In the genomic region with DNA sequence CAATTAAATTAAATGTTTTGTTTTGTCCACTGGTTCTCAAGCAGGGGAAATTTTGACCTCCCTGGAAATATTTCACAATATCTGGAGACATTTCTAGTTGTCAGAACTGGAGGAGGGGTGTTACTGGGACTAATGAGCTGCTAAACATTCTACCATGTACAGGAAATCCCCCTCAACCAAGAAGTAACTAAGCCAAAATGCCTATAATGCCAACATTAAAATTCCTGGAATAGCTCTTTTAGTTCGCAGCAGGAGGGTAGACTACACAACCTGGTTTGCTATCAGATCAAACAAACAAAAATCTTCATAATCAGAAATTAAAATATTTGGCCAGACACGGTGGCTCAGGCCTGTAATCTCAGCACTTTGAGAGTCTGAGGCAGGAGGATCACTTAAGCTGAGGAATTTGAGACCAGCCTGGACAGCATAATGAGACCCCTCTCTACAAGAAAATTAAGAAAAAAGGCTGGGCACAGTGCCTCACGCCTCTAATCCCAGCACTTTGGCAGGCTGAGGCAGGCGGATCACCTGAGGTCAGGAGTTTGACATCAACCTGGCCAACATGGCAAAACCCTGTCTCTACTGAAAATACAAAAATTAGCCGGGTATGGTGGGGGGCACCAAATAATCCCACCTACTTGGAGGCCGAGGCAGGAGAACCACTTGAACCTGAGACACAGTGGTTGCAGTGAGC, we compare ENCODE assay signal across 17 cellular contexts. TPM values are rescaled to one million over a fixed set of nuclear protein-coding genes. Genes with fewer than 3 reads are reported as not detected.
DNase-seq lines count a peak whose midpoint lies in the region; ATAC-seq and TF ChIP-seq lines count a peak whose summit lies in the region.
"Had no signal": no experiment of that assay in that cellular context is flagged by ENCODE, and none has a peak within 500 bp of the region (broad histone marks: within the 10 kb centered on the region; RNA-seq: fewer than 3 reads in every experiment).

No MANE protein-coding gene starts in this region.

- no peak overlapping the region for H2AFZ ChIP-seq in fibroblast of lung (ENCODE audit: low read length)

- peaks cover 3% of the 10 kb centered on the region for H3K4me1 ChIP-seq in fibroblast of lung (ENCODE audit: control insufficient read depth, extremely low read depth, insufficient read depth, low read length)
- H3K4me1 ChIP-seq: adrenal gland had no signal

- ATAC-seq in omental fat pad (ENCODE audit: low FRiP score) = peak; percentile 81
- ATAC-seq: activated CD4-positive, CD25-positive, alpha-beta regulatory T cell treated with anti-CD3 and anti-CD28 coated beads, Interleukin-2, amount 50 U/mL, for 24 hours; effector memory CD8-positive, alpha-beta T cell had no signal

- H3K4me3 ChIP-seq in fibroblast of lung (replicated peaks in 1 of 4; ENCODE audit: control extremely low read depth in 1 of 4, insufficient read depth in 1 of 4, low read depth in 3 of 4, low read length in 4 of 4) = no peak overlapping the region
- H3K4me3 ChIP-seq: adrenal gland; BLaER1 treated with 17β-estradiol and CSF1 and Interleukin-3, amounts not matched to agents 10 nM and 100 nM had no signal

- CTCF ChIA-PET in RWPE1 (lab: Yijun Ruan, JAX) = interaction anchor here (0.7 kb wide), 1 partner anchor 19 kb away, joined by 3 read pairs; no protein-coding TSS in a partner anchor

- H3K36me3 ChIP-seq in fibroblast of lung (ENCODE audit: control insufficient read depth, insufficient read depth, low read length) = no peaks in the 10 kb centered on the region
- H3K36me3 ChIP-seq: adrenal gland; BLaER1 treated with 17β-estradiol and CSF1 and Interleukin-3, amounts not matched to agents 10 nM and 100 nM had no signal

- TF ChIP-seq CTCF in RWPE1 (conservative IDR thresholded peaks at IDR 0.05; ENCODE audit: low read depth) (no peak), fibroblast of lung (conservative IDR thresholded peaks at IDR 0.05 in 1 of 2, IDR thresholded peaks at IDR 0.05 in 1 of 2; ENCODE audit: low read depth in 1 of 2, low read length in 2 of 2) (no peak), omental fat pad (IDR thresholded peaks at IDR 0.05) (no peak)

- no peak overlapping the region for H3K9ac ChIP-seq in fibroblast of lung (ENCODE audit: insufficient read depth, low read length)

- H3K9me3 ChIP-seq in fibroblast of lung (ENCODE audit: control insufficient read depth, insufficient read depth, low read depth, low read length) = no peaks in the 10 kb centered on the region
- H3K9me3 ChIP-seq: adrenal gland; BLaER1 treated with 17β-estradiol and CSF1 and Interleukin-3, amounts not matched to agents 10 nM and 100 nM had no signal

- H3K4me2 ChIP-seq in fibroblast of lung (ENCODE audit: extremely low read depth, insufficient read depth, low read length) = no peak overlapping the region
- H3K4me2 ChIP-seq: BLaER1 treated with 17β-estradiol and CSF1 and Interleukin-3, amounts not matched to agents 10 nM and 100 nM had no signal

- DNase-seq in AG20443 (ENCODE audit: low spot score) (peak; percentile 35), RWPE1 (ENCODE audit: low spot score) (no peak), fibroblast of lung (ENCODE audit: low read depth in 2 of 2) (peak; percentile 52 to 69), omental fat pad (ENCODE audit: low spot score) (no peak), NCI-H2196 treated with DMSO at 0.1 percent for 48 hours (lab: John Stamatoyannopoulos, UW; ENCODE audit: unreplicated experiment) (no peak)
- DNase-seq in effector CD4-positive, alpha-beta T cell = no peak
- DNase-seq in stimulated activated CD4-positive, alpha-beta T cell treated with anti-CD3 and anti-CD28 coated beads, Interleukin-2, amount 100 ng/mL, for 48 hours = no peak
- no peak for DNase-seq in activated CD4-positive, alpha-beta T cell treated with anti-CD3 and anti-CD28 coated beads, Interleukin-2, amount 50 U/mL, for 4 hours
- DNase-seq: activated T-cell treated with anti-CD3 and anti-CD28 coated beads, Interleukin-2, amount 50 U/mL, for 1 hour; adrenal gland; effector memory CD8-positive, alpha-beta T cell; hippocampal formation; mesendoderm; NCI-H2081; posterior cingulate gyrus had no signal

- H3K79me2 ChIP-seq in fibroblast of lung (ENCODE audit: control insufficient read depth, insufficient read depth, low read length) = no peaks in the 10 kb centered on the region

- H4K20me1 ChIP-seq in fibroblast of lung (ENCODE audit: control insufficient read depth, extremely low read depth, insufficient read depth, low read length) = no peaks in the 10 kb centered on the region
- H4K20me1 ChIP-seq: BLaER1 treated with 17β-estradiol and CSF1 and Interleukin-3, amounts not matched to agents 10 nM and 100 nM had no signal

- H3K27me3 ChIP-seq in fibroblast of lung (ENCODE audit: control insufficient read depth, insufficient read depth, low read length) = no peaks in the 10 kb centered on the region
- H3K27me3 ChIP-seq: adrenal gland; BLaER1 treated with 17β-estradiol and CSF1 and Interleukin-3, amounts not matched to agents 10 nM and 100 nM had no signal

- H3K27ac ChIP-seq in RWPE1 = peak overlapping the region; percentile 85
- H3K27ac ChIP-seq in fibroblast of lung (ENCODE audit: insufficient read depth, low read length) = no peak overlapping the region
- H3K27ac ChIP-seq: adrenal gland; BLaER1 treated with 17β-estradiol and CSF1 and Interleukin-3, amounts not matched to agents 10 nM and 100 nM had no signal

- POLR2A ChIA-PET in RWPE1 (lab: Yijun Ruan, JAX; ENCODE audit: low non-redundant PET) = no interaction called here

RNA-seq across cellular contexts. Expression of a gene that starts 13.7 kb away (rescaled TPM):
- total RNA-seq in fibroblast of lung (35.7 and 61.1 TPM in 2 replicates), omental fat pad (10 to 100 TPM; 42.4 to 89.9 (median 57.8) TPM)
- polyA plus RNA-seq in fibroblast of lung = 28.1 and 53.1 TPM in 2 replicates
- polyA plus RNA-seq in fibroblast of lung (2012) = 70.1 and 109 TPM in 2 replicates
- 168 and 225 TPM in 2 replicates for polyA minus RNA-seq in fibroblast of lung (ENCODE audit: low replicate concordance)

RNA-seq across cellular contexts. Expression of a gene that starts 18.5 kb away (rescaled TPM):
- total RNA-seq in fibroblast of lung (27.7 and 29.2 TPM in 2 replicates), omental fat pad (10 to 100 TPM; 14.7 to 22.1 (median 20.3) TPM)
- polyA plus RNA-seq in fibroblast of lung = 7.0 and 8.1 TPM in 2 replicates
- 13.8 and 17.2 TPM in 2 replicates for polyA plus RNA-seq in fibroblast of lung (2012)
- polyA minus RNA-seq in fibroblast of lung (ENCODE audit: low replicate concordance) = 6.5 and 9.0 TPM in 2 replicates

RNA-seq across cellular contexts. Expression of a gene that starts 18.7 kb away (rescaled TPM):
- 83.7 and 118 TPM in 2 replicates for total RNA-seq in fibroblast of lung
- 31.6 and 41.5 TPM in 2 replicates for polyA plus RNA-seq in fibroblast of lung
- polyA plus RNA-seq in fibroblast of lung (2012) = 59.6 and 61.4 TPM in 2 replicates
- 67.4 and 81.6 TPM in 2 replicates for polyA minus RNA-seq in fibroblast of lung (ENCODE audit: low replicate concordance)
- 10 to 100 TPM; 31.0 to 52.4 (median 39.1) TPM for total RNA-seq in omental fat pad

Comparison
In these comparisons a context has a peak if more than half of its experiments do, and no peak if none do; other contexts are left out.
1. DNase-seq: peak in AG20443 (single experiment) and fibroblast of lung (2 of 2); none in RWPE1 (single experiment), omental fat pad (single experiment), NCI-H2196 treated with DMSO at 0.1 percent for 48 hours (single experiment), effector CD4-positive, alpha-beta T cell (single experiment), stimulated activated CD4-positive, alpha-beta T cell treated with anti-CD3 and anti-CD28 coated beads, Interleukin-2, amount 100 ng/mL, for 48 hours (0 of 2) and activated CD4-positive, alpha-beta T cell treated with anti-CD3 and anti-CD28 coated beads, Interleukin-2, amount 50 U/mL, for 4 hours (0 of 2).